Comparison of ENCODE assay signal across 9 cellular contexts in genomic region chr5:38809388-38810359, GRCh38. TPM values are rescaled to one million over a fixed set of nuclear protein-coding genes. Genes with fewer than 3 reads are reported as not detected.
DNase-seq lines count a peak whose midpoint lies in the region; ATAC-seq and TF ChIP-seq lines count a peak whose summit lies in the region.
"Had no signal": no experiment of that assay in that cellular context is flagged by ENCODE, and none has a peak within 500 bp of the region (broad histone marks: within the 10 kb centered on the region; RNA-seq: fewer than 3 reads in every experiment).

No MANE protein-coding gene starts in this region.

- H3K9ac ChIP-seq in parathyroid adenoma, result no peak overlapping the region

- no peak overlapping the region for H3K27ac Mint-ChIP-seq in activated naive CD4-positive, alpha-beta T cell treated with anti-CD3 and anti-CD28 coated beads for 36 hours
- peak overlapping the region; percentile 72 for H3K27ac Mint-ChIP-seq in glutamatergic neuron (ENCODE audit: unreplicated experiment)

- TF ChIP-seq CTCF in LNCAP (IDR thresholded peaks at IDR 0.05) (peak; percentile 83), glutamatergic neuron (IDR thresholded peaks at IDR 0.05; ENCODE audit: partially characterized antibody, unreplicated experiment) (peak; percentile 85), parathyroid adenoma (IDR thresholded peaks at IDR 0.05) (peak; percentile 69), vagina (IDR thresholded peaks at IDR 0.05) (peak; percentile 57 to 83 (median 80))

- peak overlapping the region; percentile 43 for H2AFZ ChIP-seq in parathyroid adenoma

- peak; percentile 75 for ATAC-seq in GM18511 (IDR thresholded peaks at IDR 0.05; ENCODE audit: unreplicated experiment)

- intact Hi-C loops in activated naive CD4-positive, alpha-beta T cell treated with anti-CD3 and anti-CD28 coated beads for 36 hours (cut with micrococcal nuclease), result loop anchor here (1.0 to 5.0 kb wide), 5 partner anchors 368 to 602 kb away; no protein-coding TSS in a partner anchor
- intact Hi-C loops in vagina (cut with DNase I), result loop anchor here (5.0 kb wide), 1 partner anchor 362 kb away; no protein-coding TSS in a partner anchor

- H3K27ac ChIP-seq in parathyroid adenoma (peak overlapping the region; percentile 33), vagina (peak overlapping the region; percentile 62)
- H3K27ac ChIP-seq: neutrophil had no signal

- no peaks in the 10 kb centered on the region for H3K79me2 ChIP-seq in parathyroid adenoma

- H3K9me3 ChIP-seq in parathyroid adenoma (ENCODE audit: control insufficient read depth, low read length), result no peaks in the 10 kb centered on the region
- H3K9me3 ChIP-seq in vagina, result no peaks in the 10 kb centered on the region
- H3K9me3 ChIP-seq: neutrophil had no signal

- in situ Hi-C loops in ACHN (cut with HindIII; ENCODE audit: low pct_ligation_motif_present, low pct_unique_long_range_greater_than_20kb, low sequenced_read_pairs), result no loop called here

- no peaks in the 10 kb centered on the region for H3K36me3 Mint-ChIP-seq in activated naive CD4-positive, alpha-beta T cell treated with anti-CD3 and anti-CD28 coated beads for 36 hours (ENCODE audit: low read depth)
- H3K36me3 Mint-ChIP-seq in glutamatergic neuron (ENCODE audit: unreplicated experiment), result no peaks in the 10 kb centered on the region

- no peaks in the 10 kb centered on the region for H3K9me3 Mint-ChIP-seq in activated naive CD4-positive, alpha-beta T cell treated with anti-CD3 and anti-CD28 coated beads for 36 hours
- no peaks in the 10 kb centered on the region for H3K9me3 Mint-ChIP-seq in glutamatergic neuron (ENCODE audit: unreplicated experiment)

- DNase-seq in ACHN, result peak; percentile 67
- peak; percentile 83 for DNase-seq in OCI-M1 (lab: John Stamatoyannopoulos, UW)
- peak; percentile 78 for DNase-seq in activated naive CD4-positive, alpha-beta T cell treated with anti-CD3 and anti-CD28 coated beads for 36 hours
- peak; percentile 87 for DNase-seq in glutamatergic neuron
- DNase-seq in vagina (ENCODE audit: extremely low spot score in 2 of 2), result no peak

- H3K4me1 ChIP-seq in parathyroid adenoma (no peaks in the 10 kb centered on the region), vagina (peaks cover 38% of the 10 kb centered on the region)

- no peak overlapping the region for H3K4me2 ChIP-seq in parathyroid adenoma (ENCODE audit: low read length)

- CTCF ChIA-PET in activated naive CD4-positive, alpha-beta T cell treated with anti-CD3 and anti-CD28 coated beads for 36 hours (lab: Charles Lee), result interaction anchor here (0.6 to 10.7 kb wide), 16 partner anchors 9 to 579 kb away, joined by 3 to 122 read pairs (median 4); no protein-coding TSS in a partner anchor

- H3K27me3 Mint-ChIP-seq in activated naive CD4-positive, alpha-beta T cell treated with anti-CD3 and anti-CD28 coated beads for 36 hours (ENCODE audit: low read depth), result peaks cover 30% of the 10 kb centered on the region
- H3K27me3 Mint-ChIP-seq in glutamatergic neuron (ENCODE audit: unreplicated experiment), result peaks cover 2% of the 10 kb centered on the region

- peaks cover 12% of the 10 kb centered on the region for H3K4me1 Mint-ChIP-seq in activated naive CD4-positive, alpha-beta T cell treated with anti-CD3 and anti-CD28 coated beads for 36 hours (ENCODE audit: low read depth)
- peaks cover 3% of the 10 kb centered on the region for H3K4me1 Mint-ChIP-seq in glutamatergic neuron (ENCODE audit: low read depth, unreplicated experiment)

- no peak overlapping the region for H3K4me3 Mint-ChIP-seq in activated naive CD4-positive, alpha-beta T cell treated with anti-CD3 and anti-CD28 coated beads for 36 hours
- no peak overlapping the region for H3K4me3 Mint-ChIP-seq in glutamatergic neuron (ENCODE audit: unreplicated experiment)

- H3K36me3 ChIP-seq in parathyroid adenoma (ENCODE audit: control insufficient read depth, insufficient read depth, low read length) (no peaks in the 10 kb centered on the region), vagina (no peaks in the 10 kb centered on the region)
- H3K36me3 ChIP-seq: neutrophil had no signal

- H3K27me3 ChIP-seq in parathyroid adenoma (ENCODE audit: control insufficient read depth, insufficient read depth, low read length), result no peaks in the 10 kb centered on the region
- no peaks in the 10 kb centered on the region for H3K27me3 ChIP-seq in vagina

- no peak overlapping the region for H3K4me3 ChIP-seq in parathyroid adenoma (ENCODE audit: low read depth, low read length)
- H3K4me3 ChIP-seq in vagina, result no peak overlapping the region

- TF ChIP-seq POLR2A in vagina (IDR thresholded peaks at IDR 0.05), result no peak

RNA-seq across cellular contexts. Expression of gene OSMR, which starts 36.1 kb away (rescaled TPM):
- under 1 TPM; 0.17 to 0.43 TPM for total RNA-seq in activated naive CD4-positive, alpha-beta T cell treated with anti-CD3 and anti-CD28 coated beads for 36 hours
- total RNA-seq in glutamatergic neuron (ENCODE audit: unreplicated experiment) (not detected), vagina (69.0 TPM)

Comparison
In these comparisons a context has a peak if more than half of its experiments do, and no peak if none do; other contexts are left out.
1. DNase-seq: peak in ACHN (single experiment), OCI-M1 (single experiment), activated naive CD4-positive, alpha-beta T cell treated with anti-CD3 and anti-CD28 coated beads for 36 hours (single experiment) and glutamatergic neuron (single experiment); none in vagina (0 of 2).
2. RNA of gene OSMR, which starts 36.1 kb away (total RNA-seq): 69.0 TPM in vagina (single experiment); 0.17 to 0.43 TPM in activated naive CD4-positive, alpha-beta T cell treated with anti-CD3 and anti-CD28 coated beads for 36 hours and not detected in glutamatergic neuron (single experiment); every median in the first group is over 10 times any median in the second.
3. Peak in every context shown above with its lines, with median percentiles within 50 percentile points of each other: CTCF ChIP-seq.